ENCODE assay signal across 8 cellular contexts in the genomic region with DNA sequence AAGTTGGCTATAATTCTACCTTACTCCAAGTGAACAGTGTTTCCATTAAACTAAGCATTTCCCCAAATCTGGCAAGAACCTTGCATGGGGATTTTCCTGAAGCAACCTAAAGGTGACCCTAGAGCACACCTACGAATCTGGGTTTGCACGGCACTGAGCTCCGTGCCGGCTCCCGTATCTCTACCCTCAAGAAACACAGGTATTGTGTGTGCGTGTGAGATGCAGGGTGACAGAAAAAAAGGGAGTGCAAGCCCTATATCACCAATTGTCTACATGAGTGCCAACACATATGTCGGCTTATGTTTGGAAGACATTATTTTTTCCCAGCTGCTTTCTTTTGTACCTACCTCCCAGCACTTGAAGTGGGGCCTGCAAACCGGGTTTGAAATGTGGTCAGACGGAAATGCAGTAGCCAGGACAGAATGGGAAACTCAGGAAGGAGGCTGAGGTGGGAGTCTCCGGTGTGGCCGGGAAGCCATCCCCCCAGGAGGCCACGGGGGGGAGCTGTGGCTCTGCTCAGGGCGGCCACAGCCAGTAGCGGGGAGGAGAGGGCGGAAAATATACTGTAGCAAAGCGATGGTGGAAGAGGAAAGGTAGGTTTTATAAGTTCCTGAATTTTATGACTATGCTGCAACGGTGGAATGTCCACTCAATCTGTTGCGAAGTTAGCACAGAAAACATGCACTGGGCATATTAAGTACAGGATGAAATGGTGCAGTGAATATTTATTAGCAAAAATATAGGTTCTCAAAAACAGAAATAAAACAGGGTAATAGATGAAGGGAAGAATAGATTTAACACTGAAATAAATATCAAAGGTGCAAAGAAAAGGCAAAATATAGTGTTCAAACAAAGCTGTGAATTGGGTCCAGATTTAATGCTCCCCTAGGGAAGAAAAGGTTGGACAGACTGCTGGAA.
DNase-seq lines count a peak whose midpoint lies in the region; TF ChIP-seq lines count a peak whose summit lies in the region.

No MANE protein-coding gene starts in this region.

- WGBS in ovary, 3 donors: 20 to 27% (median 21%) methylated on average over 18 of the region's 18 CpGs

- H3K36me3 ChIP-seq in H7 (replicated peaks; ENCODE audit: control insufficient read depth, insufficient read depth, low read length): no peaks in the 10 kb centered on the region
- H3K36me3 ChIP-seq in ovary: no peaks in the 10 kb centered on the region

- no peaks in the 10 kb centered on the region for H3K9me3 ChIP-seq in ovary

- H3K27me3 ChIP-seq in H7 (ENCODE audit: control insufficient read depth, insufficient read depth, low read length) (no peaks in the 10 kb centered on the region; the same call in 1 of the 2 replicates), ovary (no peaks in the 10 kb centered on the region)

- no peak for TF ChIP-seq EP300 in ovary (IDR thresholded peaks at IDR 0.05)

- H3K4me1 ChIP-seq in ovary (ENCODE audit: insufficient read depth): no peaks in the 10 kb centered on the region

- no peak for TF ChIP-seq POLR2A in ovary (IDR thresholded peaks at IDR 0.05)

- no peak overlapping the region for H3K4me3 ChIP-seq in H7 (ENCODE audit: insufficient read depth, low read depth, low read length)
- H3K4me3 ChIP-seq in ovary: no peak overlapping the region

- TF ChIP-seq CTCF in ovary (IDR thresholded peaks at IDR 0.05): peak in 2 of 3 donors; percentile 33 to 39

- H3K27ac ChIP-seq in ovary: no peak overlapping the region

- DNase-seq in ELF-1 (ENCODE audit: low read depth, low spot score) (peak; percentile 89), H7 (peak; percentile 93), NCI-H526 (lab: John Stamatoyannopoulos, UW) (peak; percentile 36 to 74), activated T-cell treated with anti-CD3 and anti-CD28 coated beads for 4 hours (peak; percentile 39), fibroblast of the conjunctiva (ENCODE audit: low read depth) (peak; percentile 14), ovary (peak in 3 of 5 donors; percentile 34 to 61 (median 48)), NCI-H524 treated with DMSO at 0.1 percent for 48 hours (lab: John Stamatoyannopoulos, UW) (no peak), NCI-H226 (no peak)

- intact Hi-C loops in ovary (cut with DNase I): loop anchor here in 3 of 4 donors (5.0 to 10.0 kb wide), 3 partner anchors 933 to 943 kb away; a partner anchor contains a TSS

Comparison
In these comparisons a context has a peak if more than half of its experiments do, and no peak if none do; other contexts are left out.
1. DNase-seq: peak in ELF-1 (single experiment), H7 (single experiment), NCI-H526 (2 of 2), activated T-cell treated with anti-CD3 and anti-CD28 coated beads for 4 hours (single experiment), fibroblast of the conjunctiva (single experiment) and ovary (3 of 5); none in NCI-H524 treated with DMSO at 0.1 percent for 48 hours (single experiment) and NCI-H226 (single experiment).